Comparison of ENCODE assay signal across 1 cellular context in genomic region chr12:69354172-69354560, GRCh38.
TF ChIP-seq lines count a peak whose summit lies in the region.

No MANE protein-coding gene starts in this region.

TF ChIP-seq in H1, 55 proteins besides CTCF, POLR2A, EP300 and RAD21 (continued from another document):
- TF ChIP-seq KDM1A (IDR thresholded peaks at IDR 0.05; ENCODE audit: borderline replicate concordance, low read length) (no peak), RXRA (IDR thresholded peaks at IDR 0.05; ENCODE audit: insufficient read depth, low read depth, low read length) (no peak), TCF12 (IDR thresholded peaks at IDR 0.05; ENCODE audit: low read depth, low read length) (no peak), POLR2AphosphoS5 (IDR thresholded peaks at IDR 0.05; ENCODE audit: low read depth, low read length) (no peak), SAP30 (IDR thresholded peaks at IDR 0.05; ENCODE audit: insufficient read depth, insufficient replicate concordance, low read length) (no peak)
